1 cellular context compared by ENCODE assay signal in the genomic region with DNA sequence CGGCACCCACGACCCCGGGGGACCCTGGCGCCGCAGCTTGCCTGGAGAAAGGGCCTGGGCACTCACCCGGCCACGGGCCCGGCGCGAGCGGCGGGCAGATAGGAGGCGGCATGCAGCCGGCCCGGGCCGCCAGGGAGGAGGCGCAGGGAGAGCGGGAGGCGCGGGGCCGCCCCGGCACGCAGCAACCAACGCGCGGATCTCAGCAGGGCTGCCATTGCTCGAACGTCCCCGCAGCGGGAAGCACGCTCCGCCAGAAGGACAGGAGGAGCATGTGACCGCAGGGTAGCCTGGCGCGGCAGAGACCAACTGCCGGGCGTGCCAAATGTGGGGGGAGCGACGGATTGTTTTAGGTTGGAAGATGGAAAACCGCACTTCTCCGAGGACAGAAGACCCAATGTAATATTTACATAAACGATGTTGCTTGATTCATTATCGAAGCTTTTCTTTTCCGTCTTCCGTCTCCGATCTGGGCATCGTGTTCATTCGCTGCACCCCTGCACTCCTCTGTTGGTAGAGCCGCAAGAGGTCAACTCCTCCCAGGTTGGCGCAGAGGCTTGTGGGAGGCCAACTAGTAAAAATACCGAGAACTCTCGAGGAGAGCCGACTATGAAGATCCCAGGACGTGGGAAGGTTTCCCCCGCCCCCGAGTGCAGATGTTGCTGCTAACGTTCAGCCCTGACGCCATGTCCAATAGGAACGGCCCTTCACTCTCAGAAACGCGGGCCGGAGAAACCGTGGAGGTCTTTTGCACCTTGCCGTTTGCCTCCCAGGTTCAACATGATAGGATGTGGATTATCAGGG.
A peak's percentile ranks its signal among the peaks of the same experiment; 100 is the strongest.
TF ChIP-seq lines count a peak whose summit lies in the region.

A gene (minus strand): TSS at position 257 of the 801 bp plus-strand sequence. CDS start 42 bp downstream, at position 215.

TF ChIP-seq in HepG2, 621 proteins besides CTCF, POLR2A, EP300 and RAD21 (continued from another document and continues in another):
- TF ChIP-seq ZEB1 (IDR thresholded peaks at IDR 0.05; ENCODE audit: insufficient replicate concordance, low read depth) = peak; percentile 24
- TF ChIP-seq, protein P1, sequence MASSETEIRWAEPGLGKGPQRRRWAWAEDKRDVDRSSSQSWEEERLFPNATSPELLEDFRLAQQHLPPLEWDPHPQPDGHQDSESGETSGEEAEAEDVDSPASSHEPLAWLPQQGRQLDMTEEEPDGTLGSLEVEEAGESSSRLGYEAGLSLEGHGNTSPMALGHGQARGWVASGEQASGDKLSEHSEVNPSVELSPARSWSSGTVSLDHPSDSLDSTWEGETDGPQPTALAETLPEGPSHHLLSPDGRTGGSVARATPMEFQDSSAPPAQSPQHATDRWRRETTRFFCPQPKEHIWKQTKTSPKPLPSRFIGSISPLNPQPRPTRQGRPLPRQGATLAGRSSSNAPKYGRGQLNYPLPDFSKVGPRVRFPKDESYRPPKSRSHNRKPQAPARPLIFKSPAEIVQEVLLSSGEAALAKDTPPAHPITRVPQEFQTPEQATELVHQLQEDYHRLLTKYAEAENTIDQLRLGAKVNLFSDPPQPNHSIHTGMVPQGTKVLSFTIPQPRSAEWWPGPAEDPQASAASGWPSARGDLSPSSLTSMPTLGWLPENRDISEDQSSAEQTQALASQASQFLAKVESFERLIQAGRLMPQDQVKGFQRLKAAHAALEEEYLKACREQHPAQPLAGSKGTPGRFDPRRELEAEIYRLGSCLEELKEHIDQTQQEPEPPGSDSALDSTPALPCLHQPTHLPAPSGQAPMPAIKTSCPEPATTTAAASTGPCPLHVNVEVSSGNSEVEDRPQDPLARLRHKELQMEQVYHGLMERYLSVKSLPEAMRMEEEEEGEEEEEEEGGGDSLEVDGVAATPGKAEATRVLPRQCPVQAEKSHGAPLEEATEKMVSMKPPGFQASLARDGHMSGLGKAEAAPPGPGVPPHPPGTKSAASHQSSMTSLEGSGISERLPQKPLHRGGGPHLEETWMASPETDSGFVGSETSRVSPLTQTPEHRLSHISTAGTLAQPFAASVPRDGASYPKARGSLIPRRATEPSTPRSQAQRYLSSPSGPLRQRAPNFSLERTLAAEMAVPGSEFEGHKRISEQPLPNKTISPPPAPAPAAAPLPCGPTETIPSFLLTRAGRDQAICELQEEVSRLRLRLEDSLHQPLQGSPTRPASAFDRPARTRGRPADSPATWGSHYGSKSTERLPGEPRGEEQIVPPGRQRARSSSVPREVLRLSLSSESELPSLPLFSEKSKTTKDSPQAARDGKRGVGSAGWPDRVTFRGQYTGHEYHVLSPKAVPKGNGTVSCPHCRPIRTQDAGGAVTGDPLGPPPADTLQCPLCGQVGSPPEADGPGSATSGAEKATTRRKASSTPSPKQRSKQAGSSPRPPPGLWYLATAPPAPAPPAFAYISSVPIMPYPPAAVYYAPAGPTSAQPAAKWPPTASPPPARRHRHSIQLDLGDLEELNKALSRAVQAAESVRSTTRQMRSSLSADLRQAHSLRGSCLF (CRISPR knock-in tag; IDR thresholded peaks at IDR 0.05; ENCODE audit: borderline replicate concordance) = no peak; the same call in 1 of the 2 replicates
- TF ChIP-seq PHF8 (CRISPR knock-in tag; IDR thresholded peaks at IDR 0.05) = peak; percentile 84
- TF ChIP-seq ZNF20 (CRISPR knock-in tag; IDR thresholded peaks at IDR 0.05) = no peak
- TF ChIP-seq SALL2 (CRISPR knock-in tag; IDR thresholded peaks at IDR 0.05) = peak; percentile 87
- no peak for TF ChIP-seq SCMH1 (CRISPR knock-in tag; IDR thresholded peaks at IDR 0.05; ENCODE audit: borderline replicate concordance)
- TF ChIP-seq, protein P2, sequence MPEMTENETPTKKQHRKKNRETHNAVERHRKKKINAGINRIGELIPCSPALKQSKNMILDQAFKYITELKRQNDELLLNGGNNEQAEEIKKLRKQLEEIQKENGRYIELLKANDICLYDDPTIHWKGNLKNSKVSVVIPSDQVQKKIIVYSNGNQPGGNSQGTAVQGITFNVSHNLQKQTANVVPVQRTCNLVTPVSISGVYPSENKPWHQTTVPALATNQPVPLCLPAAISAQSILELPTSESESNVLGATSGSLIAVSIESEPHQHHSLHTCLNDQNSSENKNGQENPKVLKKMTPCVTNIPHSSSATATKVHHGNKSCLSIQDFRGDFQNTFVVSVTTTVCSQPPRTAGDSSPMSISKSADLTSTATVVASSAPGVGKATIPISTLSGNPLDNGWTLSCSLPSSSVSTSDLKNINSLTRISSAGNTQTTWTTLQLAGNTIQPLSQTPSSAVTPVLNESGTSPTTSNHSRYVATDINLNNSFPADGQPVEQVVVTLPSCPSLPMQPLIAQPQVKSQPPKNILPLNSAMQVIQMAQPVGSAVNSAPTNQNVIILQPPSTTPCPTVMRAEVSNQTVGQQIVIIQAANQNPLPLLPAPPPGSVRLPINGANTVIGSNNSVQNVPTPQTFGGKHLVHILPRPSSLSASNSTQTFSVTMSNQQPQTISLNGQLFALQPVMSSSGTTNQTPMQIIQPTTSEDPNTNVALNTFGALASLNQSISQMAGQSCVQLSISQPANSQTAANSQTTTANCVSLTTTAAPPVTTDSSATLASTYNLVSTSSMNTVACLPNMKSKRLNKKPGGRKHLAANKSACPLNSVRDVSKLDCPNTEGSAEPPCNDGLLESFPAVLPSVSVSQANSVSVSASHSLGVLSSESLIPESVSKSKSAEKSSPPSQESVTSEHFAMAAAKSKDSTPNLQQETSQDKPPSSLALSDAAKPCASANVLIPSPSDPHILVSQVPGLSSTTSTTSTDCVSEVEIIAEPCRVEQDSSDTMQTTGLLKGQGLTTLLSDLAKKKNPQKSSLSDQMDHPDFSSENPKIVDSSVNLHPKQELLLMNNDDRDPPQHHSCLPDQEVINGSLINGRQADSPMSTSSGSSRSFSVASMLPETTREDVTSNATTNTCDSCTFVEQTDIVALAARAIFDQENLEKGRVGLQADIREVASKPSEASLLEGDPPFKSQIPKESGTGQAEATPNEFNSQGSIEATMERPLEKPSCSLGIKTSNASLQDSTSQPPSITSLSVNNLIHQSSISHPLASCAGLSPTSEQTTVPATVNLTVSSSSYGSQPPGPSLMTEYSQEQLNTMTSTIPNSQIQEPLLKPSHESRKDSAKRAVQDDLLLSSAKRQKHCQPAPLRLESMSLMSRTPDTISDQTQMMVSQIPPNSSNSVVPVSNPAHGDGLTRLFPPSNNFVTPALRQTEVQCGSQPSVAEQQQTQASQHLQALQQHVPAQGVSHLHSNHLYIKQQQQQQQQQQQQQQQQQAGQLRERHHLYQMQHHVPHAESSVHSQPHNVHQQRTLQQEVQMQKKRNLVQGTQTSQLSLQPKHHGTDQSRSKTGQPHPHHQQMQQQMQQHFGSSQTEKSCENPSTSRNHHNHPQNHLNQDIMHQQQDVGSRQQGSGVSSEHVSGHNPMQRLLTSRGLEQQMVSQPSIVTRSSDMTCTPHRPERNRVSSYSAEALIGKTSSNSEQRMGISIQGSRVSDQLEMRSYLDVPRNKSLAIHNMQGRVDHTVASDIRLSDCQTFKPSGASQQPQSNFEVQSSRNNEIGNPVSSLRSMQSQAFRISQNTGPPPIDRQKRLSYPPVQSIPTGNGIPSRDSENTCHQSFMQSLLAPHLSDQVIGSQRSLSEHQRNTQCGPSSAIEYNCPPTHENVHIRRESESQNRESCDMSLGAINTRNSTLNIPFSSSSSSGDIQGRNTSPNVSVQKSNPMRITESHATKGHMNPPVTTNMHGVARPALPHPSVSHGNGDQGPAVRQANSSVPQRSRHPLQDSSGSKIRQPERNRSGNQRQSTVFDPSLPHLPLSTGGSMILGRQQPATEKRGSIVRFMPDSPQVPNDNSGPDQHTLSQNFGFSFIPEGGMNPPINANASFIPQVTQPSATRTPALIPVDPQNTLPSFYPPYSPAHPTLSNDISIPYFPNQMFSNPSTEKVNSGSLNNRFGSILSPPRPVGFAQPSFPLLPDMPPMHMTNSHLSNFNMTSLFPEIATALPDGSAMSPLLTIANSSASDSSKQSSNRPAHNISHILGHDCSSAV (CRISPR knock-in tag; IDR thresholded peaks at IDR 0.05; ENCODE audit: borderline replicate concordance) = no peak
- TF ChIP-seq ZNF720 (CRISPR knock-in tag; IDR thresholded peaks at IDR 0.05) = no peak
- no peak; the same call in 1 of the 2 replicates for TF ChIP-seq ZNF776 (CRISPR knock-in tag; IDR thresholded peaks at IDR 0.05)
- peak; percentile 25; the same call in 1 of the 2 replicates for TF ChIP-seq FOXO1 (CRISPR knock-in tag; IDR thresholded peaks at IDR 0.05)
- TF ChIP-seq KLF12 (CRISPR knock-in tag; IDR thresholded peaks at IDR 0.05; ENCODE audit: borderline replicate concordance) = peak; percentile 33; the same call in 1 of the 2 replicates
- no peak; the same call in 1 of the 2 replicates for TF ChIP-seq ZNF605 (CRISPR knock-in tag; IDR thresholded peaks at IDR 0.05)
- no peak; the same call in 1 of the 2 replicates for TF ChIP-seq ZSCAN21 (CRISPR knock-in tag; IDR thresholded peaks at IDR 0.05; ENCODE audit: borderline replicate concordance)
- no peak for TF ChIP-seq RORA (CRISPR knock-in tag; IDR thresholded peaks at IDR 0.05)
- TF ChIP-seq, protein P3, sequence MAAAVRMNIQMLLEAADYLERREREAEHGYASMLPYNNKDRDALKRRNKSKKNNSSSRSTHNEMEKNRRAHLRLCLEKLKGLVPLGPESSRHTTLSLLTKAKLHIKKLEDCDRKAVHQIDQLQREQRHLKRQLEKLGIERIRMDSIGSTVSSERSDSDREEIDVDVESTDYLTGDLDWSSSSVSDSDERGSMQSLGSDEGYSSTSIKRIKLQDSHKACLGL (CRISPR knock-in tag; IDR thresholded peaks at IDR 0.05) = peak; percentile 82; the same call in 1 of the 2 replicates
- no peak for TF ChIP-seq ZNF549 (CRISPR knock-in tag; IDR thresholded peaks at IDR 0.05)
- no peak for TF ChIP-seq SOX6 (IDR thresholded peaks at IDR 0.05)
- TF ChIP-seq SOX6 (CRISPR knock-in tag; IDR thresholded peaks at IDR 0.05) = peak; percentile 74
- TF ChIP-seq, protein P4, sequence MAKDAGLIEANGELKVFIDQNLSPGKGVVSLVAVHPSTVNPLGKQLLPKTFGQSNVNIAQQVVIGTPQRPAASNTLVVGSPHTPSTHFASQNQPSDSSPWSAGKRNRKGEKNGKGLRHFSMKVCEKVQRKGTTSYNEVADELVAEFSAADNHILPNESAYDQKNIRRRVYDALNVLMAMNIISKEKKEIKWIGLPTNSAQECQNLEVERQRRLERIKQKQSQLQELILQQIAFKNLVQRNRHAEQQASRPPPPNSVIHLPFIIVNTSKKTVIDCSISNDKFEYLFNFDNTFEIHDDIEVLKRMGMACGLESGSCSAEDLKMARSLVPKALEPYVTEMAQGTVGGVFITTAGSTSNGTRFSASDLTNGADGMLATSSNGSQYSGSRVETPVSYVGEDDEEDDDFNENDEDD (CRISPR knock-in tag; IDR thresholded peaks at IDR 0.05; ENCODE audit: borderline replicate concordance) = peak; percentile 84; the same call in 1 of the 2 replicates
- TF ChIP-seq NFIC (IDR thresholded peaks at IDR 0.05; ENCODE audit: low read length) = peak; percentile 59; the same call in 1 of the 2 replicates
- TF ChIP-seq ARNT (IDR thresholded peaks at IDR 0.05) = no peak
- no peak for TF ChIP-seq ZNF564 (CRISPR knock-in tag; IDR thresholded peaks at IDR 0.05)
- no peak for TF ChIP-seq SNRNP70 (IDR thresholded peaks at IDR 0.05; ENCODE audit: low read depth, low read length)
- TF ChIP-seq, protein P5, sequence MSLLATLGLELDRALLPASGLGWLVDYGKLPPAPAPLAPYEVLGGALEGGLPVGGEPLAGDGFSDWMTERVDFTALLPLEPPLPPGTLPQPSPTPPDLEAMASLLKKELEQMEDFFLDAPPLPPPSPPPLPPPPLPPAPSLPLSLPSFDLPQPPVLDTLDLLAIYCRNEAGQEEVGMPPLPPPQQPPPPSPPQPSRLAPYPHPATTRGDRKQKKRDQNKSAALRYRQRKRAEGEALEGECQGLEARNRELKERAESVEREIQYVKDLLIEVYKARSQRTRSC (CRISPR knock-in tag; IDR thresholded peaks at IDR 0.05; ENCODE audit: low read depth) = no peak
- no peak for TF ChIP-seq IKZF1 (IDR thresholded peaks at IDR 0.05)
- no peak for TF ChIP-seq SMARCC2 (IDR thresholded peaks at IDR 0.05)
- TF ChIP-seq, protein P6, sequence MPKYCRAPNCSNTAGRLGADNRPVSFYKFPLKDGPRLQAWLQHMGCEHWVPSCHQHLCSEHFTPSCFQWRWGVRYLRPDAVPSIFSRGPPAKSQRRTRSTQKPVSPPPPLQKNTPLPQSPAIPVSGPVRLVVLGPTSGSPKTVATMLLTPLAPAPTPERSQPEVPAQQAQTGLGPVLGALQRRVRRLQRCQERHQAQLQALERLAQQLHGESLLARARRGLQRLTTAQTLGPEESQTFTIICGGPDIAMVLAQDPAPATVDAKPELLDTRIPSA (CRISPR knock-in tag; IDR thresholded peaks at IDR 0.05; ENCODE audit: borderline replicate concordance) = no peak; the same call in 1 of the 2 replicates
- TF ChIP-seq SMARCE1 (IDR thresholded peaks at IDR 0.05; ENCODE audit: borderline replicate concordance) = no peak
- TF ChIP-seq, protein P7, sequence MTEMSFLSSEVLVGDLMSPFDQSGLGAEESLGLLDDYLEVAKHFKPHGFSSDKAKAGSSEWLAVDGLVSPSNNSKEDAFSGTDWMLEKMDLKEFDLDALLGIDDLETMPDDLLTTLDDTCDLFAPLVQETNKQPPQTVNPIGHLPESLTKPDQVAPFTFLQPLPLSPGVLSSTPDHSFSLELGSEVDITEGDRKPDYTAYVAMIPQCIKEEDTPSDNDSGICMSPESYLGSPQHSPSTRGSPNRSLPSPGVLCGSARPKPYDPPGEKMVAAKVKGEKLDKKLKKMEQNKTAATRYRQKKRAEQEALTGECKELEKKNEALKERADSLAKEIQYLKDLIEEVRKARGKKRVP (CRISPR knock-in tag; IDR thresholded peaks at IDR 0.05) = peak in 1 of 2 experiments; percentile 14; a peak in 2 of 4 replicates
- peak; percentile 75 for TF ChIP-seq PITX1 (CRISPR knock-in tag; IDR thresholded peaks at IDR 0.05)
- TF ChIP-seq MTA1 (CRISPR knock-in tag; IDR thresholded peaks at IDR 0.05; ENCODE audit: borderline replicate concordance) = no peak
- TF ChIP-seq ZKSCAN8 (CRISPR knock-in tag; IDR thresholded peaks at IDR 0.05; ENCODE audit: borderline replicate concordance) = peak; percentile 27; the same call in 1 of the 2 replicates
- no peak for TF ChIP-seq NFRKB (IDR thresholded peaks at IDR 0.05)
- TF ChIP-seq, protein P8, sequence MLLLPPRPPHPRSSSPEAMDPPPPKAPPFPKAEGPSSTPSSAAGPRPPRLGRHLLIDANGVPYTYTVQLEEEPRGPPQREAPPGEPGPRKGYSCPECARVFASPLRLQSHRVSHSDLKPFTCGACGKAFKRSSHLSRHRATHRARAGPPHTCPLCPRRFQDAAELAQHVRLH (CRISPR knock-in tag; IDR thresholded peaks at IDR 0.05; ENCODE audit: borderline replicate concordance, low read depth) = peak; percentile 80; the same call in 1 of the 2 replicates
- no peak; the same call in 1 of the 2 replicates for TF ChIP-seq FOXJ3 (CRISPR knock-in tag; IDR thresholded peaks at IDR 0.05; ENCODE audit: borderline replicate concordance)
- no peak; the same call in 1 of the 2 replicates for TF ChIP-seq HNRNPL (IDR thresholded peaks at IDR 0.05; ENCODE audit: low read depth, low read length)
- TF ChIP-seq CCAR2 (optimal IDR thresholded peaks at IDR 0.05; ENCODE audit: low read depth, low read length) = no peak
- TF ChIP-seq GZF1 (CRISPR knock-in tag; IDR thresholded peaks at IDR 0.05) = 0 out of 2 replicates have a peak, but pooled peaks have one; percentile 44
- TF ChIP-seq ZNF782 (CRISPR knock-in tag; IDR thresholded peaks at IDR 0.05; ENCODE audit: borderline replicate concordance) = no peak; the same call in none of the 2 replicates
- peak; percentile 19; the same call in 1 of the 2 replicates for TF ChIP-seq TBX2 (CRISPR knock-in tag; IDR thresholded peaks at IDR 0.05; ENCODE audit: borderline replicate concordance)
- peak; percentile 66 for TF ChIP-seq NFKB2 (CRISPR knock-in tag; IDR thresholded peaks at IDR 0.05; ENCODE audit: borderline replicate concordance)
- no peak; the same call in 1 of the 2 replicates for TF ChIP-seq ZNF367 (CRISPR knock-in tag; IDR thresholded peaks at IDR 0.05; ENCODE audit: borderline replicate concordance)
- no peak; the same call in 1 of the 2 replicates for TF ChIP-seq ZBTB7B (CRISPR knock-in tag; IDR thresholded peaks at IDR 0.05)
- TF ChIP-seq, protein P9, sequence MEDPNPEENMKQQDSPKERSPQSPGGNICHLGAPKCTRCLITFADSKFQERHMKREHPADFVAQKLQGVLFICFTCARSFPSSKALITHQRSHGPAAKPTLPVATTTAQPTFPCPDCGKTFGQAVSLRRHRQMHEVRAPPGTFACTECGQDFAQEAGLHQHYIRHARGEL (CRISPR knock-in tag; IDR thresholded peaks at IDR 0.05) = no peak
